Comparison of ENCODE assay signal across 16 cellular contexts in the genomic region with DNA sequence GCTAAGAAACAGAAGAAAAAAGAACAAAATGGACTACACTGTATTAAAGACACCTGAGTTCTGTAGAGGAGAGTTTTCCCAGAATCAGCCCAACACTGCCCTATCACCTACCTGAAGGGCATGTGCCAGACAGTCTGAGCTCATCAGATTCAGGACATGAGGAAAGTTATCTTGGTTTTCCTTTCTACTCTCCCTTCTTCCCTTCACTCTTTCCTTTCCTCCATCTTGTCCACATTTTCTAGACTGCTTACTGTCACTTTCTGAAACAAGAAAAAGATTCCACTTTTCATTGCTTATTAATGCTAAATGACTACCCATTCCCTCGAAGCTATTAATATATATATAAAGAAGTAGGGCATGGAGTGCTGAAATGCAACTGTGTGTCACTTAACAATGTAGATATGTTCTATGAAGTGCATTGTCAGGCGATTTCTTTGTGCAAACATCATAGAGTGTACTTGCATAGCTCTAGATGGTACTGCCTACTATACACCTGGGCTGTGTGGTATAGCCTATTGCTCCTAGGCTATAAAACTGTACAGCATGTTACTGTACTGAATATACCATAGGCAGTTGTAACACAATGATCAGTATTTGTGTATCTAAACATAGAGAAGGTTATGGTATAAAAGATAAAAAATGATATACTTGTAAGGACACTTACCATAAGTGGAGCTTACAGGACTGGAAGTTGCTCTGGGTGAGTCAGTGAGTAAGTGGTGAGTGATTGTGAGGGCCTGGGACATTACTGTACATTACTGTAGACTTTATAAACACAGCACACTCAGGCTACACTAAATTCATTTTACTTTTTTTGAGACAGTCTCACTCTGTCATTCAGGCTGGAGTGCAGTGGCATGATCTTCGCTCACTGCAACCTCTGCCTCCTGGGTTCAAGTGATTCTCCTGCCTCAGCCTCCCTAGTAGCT.
A peak's percentile ranks its signal among the peaks of the same experiment; 100 is the strongest.
DNase-seq lines count a peak whose midpoint lies in the region; ATAC-seq and TF ChIP-seq lines count a peak whose summit lies in the region.
"Had no signal": no experiment of that assay in that cellular context is flagged by ENCODE, and none has a peak within 500 bp of the region (broad histone marks: within the 10 kb centered on the region; RNA-seq: fewer than 3 reads in every experiment).

No MANE protein-coding gene starts in this region.

- BruUV-seq in mammary epithelial cell (replicated peaks; lab: Mats Ljungman, UMichigan): TSS peak; percentile 44

- H3K36me3 ChIP-seq in mammary epithelial cell (ENCODE audit: insufficient read depth, low read length): no peaks in the 10 kb centered on the region
- H3K36me3 ChIP-seq in left lung: no peaks in the 10 kb centered on the region
- H3K36me3 ChIP-seq: heart left ventricle had no signal

- peak overlapping the region; percentile 4 for H2AFZ ChIP-seq in mammary epithelial cell (ENCODE audit: low read depth, low read length)

- CTCF ChIA-PET in mammary epithelial cell (lab: Charles Lee; ENCODE audit: low non-redundant PET): interaction anchor here (0.6 to 1.0 kb wide), 7 partner anchors 16 to 180 kb away, joined by 3 to 5 read pairs (median 3); no protein-coding TSS in a partner anchor

- in situ Hi-C loops in mammary epithelial cell (cut with MboI; ENCODE audit: low sequenced_read_pairs in 2 of 2): loop anchor here (10.0 kb wide), 2 partner anchors 107 to 183 kb away; no protein-coding TSS in a partner anchor

- peak overlapping the region; percentile 77 for H3K27ac ChIP-seq in mammary epithelial cell (ENCODE audit: insufficient read depth, low read depth, low read length)
- H3K27ac ChIP-seq in left lung: no peak overlapping the region

- 88% methylated on average over 3 of the region's 3 CpGs for WGBS in mammary epithelial cell (ENCODE audit: low coverage, missing lambda C conversion rate)

- ATAC-seq in left lung: peak; percentile 80
- no peak for ATAC-seq in GM19328 (IDR thresholded peaks at IDR 0.05; ENCODE audit: unreplicated experiment)

- H3K4me1 ChIP-seq in mammary epithelial cell (ENCODE audit: insufficient read depth, low read length) (peaks cover 48% of the 10 kb centered on the region), left lung (peaks cover 6 to 18% of the 10 kb centered on the region in 2 donors)

- no peaks in the 10 kb centered on the region for H3K9me3 ChIP-seq in mammary epithelial cell (replicated peaks; ENCODE audit: insufficient read depth, low read length)
- H3K9me3 ChIP-seq in left lung: peaks cover 0 to 5% of the 10 kb centered on the region in 2 donors

- no peaks in the 10 kb centered on the region for H4K20me1 ChIP-seq in mammary epithelial cell (ENCODE audit: insufficient read depth, low read length)

- DNase-seq in AG10803 (ENCODE audit: low read depth) (peak; percentile 74), M059J (ENCODE audit: low read depth) (peak; percentile 66), mammary epithelial cell (peak; percentile 76), left lung (no peak), AG20443 (ENCODE audit: low spot score) (no peak), cerebellum (ENCODE audit: low spot score) (no peak), GF-D8 (lab: John Stamatoyannopoulos, UW) (no peak)
- DNase-seq: activated CD4-positive, CD25-positive, alpha-beta regulatory T cell; activated T-cell treated with anti-CD3 and anti-CD28 coated beads for 4 hours; DMS79 treated with DMSO at 0.1 percent for 48 hours; MM.1S; occipital lobe; stimulated activated CD4-positive, alpha-beta T cell treated with anti-CD3 and anti-CD28 coated beads, Interleukin-15, amount 100 ng/mL, for 24 hours; SW 1271 had no signal

- dilution Hi-C loops in mammary epithelial cell (cut with HindIII; ENCODE audit: low sequenced_read_pairs): no loop called here

- TF ChIP-seq CTCF in AG10803 (conservative IDR thresholded peaks at IDR 0.05; ENCODE audit: low read length): no peak
- TF ChIP-seq CTCF in mammary epithelial cell (conservative IDR thresholded peaks at IDR 0.05 in 1 of 2, IDR thresholded peaks at IDR 0.05 in 1 of 2; ENCODE audit: extremely low read depth in 1 of 2, insufficient read depth in 1 of 2, low read depth in 1 of 2, low read length in 2 of 2): no peak
- TF ChIP-seq CTCF in left lung (IDR thresholded peaks at IDR 0.05): no peak

- intact Hi-C loops in mammary epithelial cell (cut with micrococcal nuclease): loop anchor here (1.0 to 5.0 kb wide), 6 partner anchors 33 to 183 kb away; no protein-coding TSS in a partner anchor
- intact Hi-C loops in left lung (cut with DNase I): no loop called here

- no peak overlapping the region for H3K4me2 ChIP-seq in mammary epithelial cell (ENCODE audit: insufficient read depth, low read depth, low read length)

- no peak overlapping the region for H3K9ac ChIP-seq in mammary epithelial cell (ENCODE audit: insufficient read depth, low read length)

- H3K4me3 ChIP-seq in AG10803 (ENCODE audit: low read length) (no peak overlapping the region), mammary epithelial cell (replicated peaks in 1 of 3; ENCODE audit: insufficient read depth in 1 of 3, low read depth in 2 of 3, low read length in 3 of 3) (no peak overlapping the region), left lung (no peak overlapping the region)
- H3K4me3 ChIP-seq: heart left ventricle had no signal

- H3K27me3 ChIP-seq in mammary epithelial cell (ENCODE audit: insufficient read depth, low read length): no peaks in the 10 kb centered on the region
- H3K27me3 ChIP-seq in left lung: no peaks in the 10 kb centered on the region
- H3K27me3 ChIP-seq: heart left ventricle had no signal

- H3K79me2 ChIP-seq in mammary epithelial cell (ENCODE audit: insufficient read depth, low read length): no peaks in the 10 kb centered on the region

Comparison
In these comparisons a context has a peak if more than half of its experiments do, and no peak if none do; other contexts are left out.
1. DNase-seq: peak in AG10803 (single experiment), M059J (single experiment) and mammary epithelial cell (single experiment); none in left lung (0 of 2), AG20443 (single experiment), cerebellum (single experiment) and GF-D8 (single experiment).